8 cellular contexts compared by ENCODE assay signal in genomic region chr19:12722566-12723382, GRCh38. TPM values are rescaled to one million over a fixed set of nuclear protein-coding genes. Genes with fewer than 3 reads are reported as not detected.
DNase-seq lines count a peak whose midpoint lies in the region; ATAC-seq and TF ChIP-seq lines count a peak whose summit lies in the region.

No MANE protein-coding gene starts in this region.

- peak overlapping the region; percentile 92 for H3K4me3 Mint-ChIP-seq in activated B cell treated with CpG ODN at 0.5 μM for 24 hours

- CTCF ChIA-PET in activated B cell treated with CpG ODN at 0.5 μM for 24 hours (lab: Charles Lee), result interaction anchor here (0.5 to 3.6 kb wide), 6 partner anchors 11 to 159 kb away, joined by 3 to 14 read pairs (median 4); partner anchors contain the start of genes GET3 and TRIR

- H3K9me3 Mint-ChIP-seq in activated B cell treated with CpG ODN at 0.5 μM for 24 hours, result no peaks in the 10 kb centered on the region

- DNase-seq in ACHN, result peak; percentile 98
- DNase-seq in NCI-H226, result peak; percentile 98
- DNase-seq in activated B cell treated with CpG ODN at 0.5 μM for 24 hours, result peak; percentile 75
- peak in 60 of 61 donors; percentile 64 to 99 (median 93) for DNase-seq in caudate nucleus (lab: John Stamatoyannopoulos, UW)
- peak; percentile 100 for DNase-seq in inferior parietal cortex (ENCODE audit: extremely low spot score)
- peak; percentile 99 for DNase-seq in smooth muscle cell of the brain vasculature (ENCODE audit: low read depth, low spot score)

- H3K4me1 Mint-ChIP-seq in activated B cell treated with CpG ODN at 0.5 μM for 24 hours, result peaks cover 43% of the 10 kb centered on the region

- in situ Hi-C loops in ACHN (cut with HindIII; ENCODE audit: low pct_ligation_motif_present, low pct_unique_long_range_greater_than_20kb, low sequenced_read_pairs), result no loop called here
- in situ Hi-C loops in GM18951 (cut with MboI; ENCODE audit: low sequenced_read_pairs, unreplicated experiment), result no loop called here

- intact Hi-C loops in activated B cell treated with CpG ODN at 0.5 μM for 24 hours (cut with micrococcal nuclease), result loop anchor here (1.0 to 5.0 kb wide), 6 partner anchors 12 to 215 kb away; partner anchors contain the start of genes CALR, DHPS, FBXW9 and MAN2B1

- peak; percentile 61 for TF ChIP-seq POLR2A in GM18951 (IDR thresholded peaks at IDR 0.05; ENCODE audit: extremely low read depth, insufficient read depth, insufficient read length)

- peak overlapping the region; percentile 90 for H3K27ac Mint-ChIP-seq in activated B cell treated with CpG ODN at 0.5 μM for 24 hours

- TF ChIP-seq CTCF in activated B cell treated with CpG ODN at 0.5 μM for 24 hours (IDR thresholded peaks at IDR 0.05), result no peak

- H3K27ac ChIP-seq in caudate nucleus (ENCODE audit: low read depth, low read length), result peak overlapping the region; percentile 91

- H3K36me3 Mint-ChIP-seq in activated B cell treated with CpG ODN at 0.5 μM for 24 hours (ENCODE audit: low read depth), result peaks cover 37% of the 10 kb centered on the region

- peak; percentile 85 for ATAC-seq in HG03175 (IDR thresholded peaks at IDR 0.05; ENCODE audit: unreplicated experiment)
- ATAC-seq in activated B cell treated with CpG ODN at 0.5 μM for 24 hours (ENCODE audit: low read depth), result peak; percentile 84

- POLR2A ChIA-PET in activated B cell treated with CpG ODN at 0.5 μM for 24 hours (lab: Charles Lee), result interaction anchor here (0.6 to 7.0 kb wide), 17 partner anchors 8 to 211 kb away, joined by 3 to 121 read pairs (median 6); partner anchors contain the start of genes DHPS, DNASE2, FARSA and FBXW9

- no peaks in the 10 kb centered on the region for H3K27me3 Mint-ChIP-seq in activated B cell treated with CpG ODN at 0.5 μM for 24 hours

RNA-seq across cellular contexts. Expression of gene TNPO2, which starts 1.0 kb away (rescaled TPM):
- total RNA-seq in activated B cell treated with CpG ODN at 0.5 μM for 24 hours, result 73.9 and 91.5 TPM in 2 replicates

RNA-seq across cellular contexts. Expression of gene TRIR, which starts 11.7 kb away (rescaled TPM):
- 164 and 183 TPM in 2 replicates for total RNA-seq in activated B cell treated with CpG ODN at 0.5 μM for 24 hours

RNA-seq across cellular contexts. Expression of gene GET3, which starts 14.5 kb away (rescaled TPM):
- total RNA-seq in activated B cell treated with CpG ODN at 0.5 μM for 24 hours, result 59.6 and 63.5 TPM in 2 replicates

RNA-seq across cellular contexts. Expression of gene FBXW9, which starts 26.3 kb away (rescaled TPM):
- 4.7 and 5.2 TPM in 2 replicates for total RNA-seq in activated B cell treated with CpG ODN at 0.5 μM for 24 hours

RNA-seq across cellular contexts. Expression of gene BEST2, which starts 28.8 kb away (rescaled TPM):
- not detected in 2 replicates for total RNA-seq in activated B cell treated with CpG ODN at 0.5 μM for 24 hours

Comparison
In these comparisons a context has a peak if more than half of its experiments do, and no peak if none do; other contexts are left out.
1. Peak in every context shown above with its lines: DNase-seq, ATAC-seq and H3K27ac ChIP-seq.